In the genomic region with DNA sequence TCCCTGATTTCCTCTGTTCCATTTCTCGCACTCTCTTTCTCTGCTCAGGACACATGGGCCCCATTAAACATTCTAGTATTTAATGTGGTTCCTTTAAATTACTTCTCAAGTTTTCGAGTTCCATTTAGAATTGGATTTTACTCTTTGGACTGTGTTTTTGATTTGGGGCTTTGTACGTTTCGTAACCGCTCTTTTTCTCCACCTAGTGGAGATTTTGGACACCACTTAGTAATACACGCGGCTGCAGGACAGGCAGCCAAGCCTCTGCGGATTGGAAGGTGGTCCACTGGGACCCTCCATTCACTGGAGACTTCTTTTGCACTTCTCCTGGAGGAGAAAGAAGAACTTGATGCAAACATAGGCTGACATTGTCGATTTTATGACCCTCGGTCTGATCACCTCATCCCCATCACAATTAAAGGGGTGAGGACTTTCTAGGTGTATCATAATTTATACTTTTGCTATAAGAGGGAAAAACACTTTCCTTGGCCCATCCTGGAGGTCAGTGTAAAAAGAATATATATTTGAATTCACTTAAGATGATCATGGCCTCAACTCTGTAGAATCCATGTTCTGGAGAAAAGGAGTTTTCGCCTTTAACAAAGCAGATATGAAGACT, we compare ENCODE assay signal across 8 cellular contexts.
A peak's percentile ranks its signal among the peaks of the same experiment; 100 is the strongest.
DNase-seq lines count a peak whose midpoint lies in the region; ATAC-seq and TF ChIP-seq lines count a peak whose summit lies in the region.

No MANE protein-coding gene starts in this region.

- H3K36me3 ChIP-seq in CD4-positive, alpha-beta memory T cell (ENCODE audit: insufficient read depth, low read length) = no peaks in the 10 kb centered on the region
- H3K36me3 ChIP-seq in HAP-1 (replicated peaks) (no peaks in the 10 kb centered on the region), SJCRH30 (no peaks in the 10 kb centered on the region)

- peaks cover 46 to 48% of the 10 kb centered on the region in 2 donors for H3K27me3 Mint-ChIP-seq in CD4-positive, alpha-beta memory T cell
- peaks cover 9% of the 10 kb centered on the region for H3K27me3 Mint-ChIP-seq in neural crest cell (ENCODE audit: low read depth)

- POLR2A ChIA-PET in CD4-positive, alpha-beta memory T cell (lab: Charles Lee; ENCODE audit: partially characterized antibody) = no interaction called here

- intact Hi-C loops in CD4-positive, alpha-beta memory T cell (cut with micrococcal nuclease) = loop anchor here (1.0 kb wide), 3 partner anchors 25 to 101 kb away; no protein-coding TSS in a partner anchor

- no peaks in the 10 kb centered on the region for H3K9me3 Mint-ChIP-seq in CD4-positive, alpha-beta memory T cell
- H3K9me3 Mint-ChIP-seq in neural crest cell = no peaks in the 10 kb centered on the region

- ATAC-seq in GM21723 (IDR thresholded peaks at IDR 0.05; ENCODE audit: unreplicated experiment) = no peak

- H3K4me3 Mint-ChIP-seq in CD4-positive, alpha-beta memory T cell = peak overlapping the region; percentile 61 to 81 (median 75)
- peak overlapping the region; percentile 88 for H3K4me3 Mint-ChIP-seq in neural crest cell

- H3K4me1 ChIP-seq in CD4-positive, alpha-beta memory T cell (ENCODE audit: insufficient read depth, low read length) = peaks cover 39% of the 10 kb centered on the region
- H3K4me1 ChIP-seq in HAP-1 (peaks cover 4% of the 10 kb centered on the region), SJCRH30 (peaks cover 38% of the 10 kb centered on the region)

- H3K27ac ChIP-seq in CD4-positive, alpha-beta memory T cell (ENCODE audit: low read depth, low read length) = no peak overlapping the region
- peak overlapping the region; percentile 43 for H3K27ac ChIP-seq in SJCRH30

- H3K4me1 Mint-ChIP-seq in CD4-positive, alpha-beta memory T cell = peaks cover 17 to 21% (median 20%) of the 10 kb centered on the region in 4 donors
- H3K4me1 Mint-ChIP-seq in neural crest cell = peaks cover 7% of the 10 kb centered on the region

- in situ Hi-C loops in HAP-1 (cut with MboI; ENCODE audit: low sequenced_read_pairs) = no loop called here

- no peak overlapping the region for H3K27ac Mint-ChIP-seq in CD4-positive, alpha-beta memory T cell
- no peak overlapping the region for H3K27ac Mint-ChIP-seq in neural crest cell (ENCODE audit: unreplicated experiment)

- CTCF ChIA-PET in CD4-positive, alpha-beta memory T cell (lab: Charles Lee; ENCODE audit: partially characterized antibody) = interaction anchor here (1.1 kb wide), 1 partner anchor 37 kb away, joined by 7 read pairs; no protein-coding TSS in a partner anchor

- H3K36me3 Mint-ChIP-seq in CD4-positive, alpha-beta memory T cell = no peaks in the 10 kb centered on the region
- H3K36me3 Mint-ChIP-seq in neural crest cell (ENCODE audit: low read depth) = no peaks in the 10 kb centered on the region

- no peak overlapping the region for H3K4me3 ChIP-seq in CD4-positive, alpha-beta memory T cell (ENCODE audit: low read length in 2 of 2)
- no peak overlapping the region for H3K4me3 ChIP-seq in HAP-1
- H3K4me3 ChIP-seq in SJCRH30 = peak overlapping the region; percentile 46
- H3K4me3 ChIP-seq in fibroblast of mammary gland (ENCODE audit: control insufficient read depth, low read depth, low read length) = peak overlapping the region; percentile 19

- peak; percentile 63 for TF ChIP-seq CTCF in fibroblast of mammary gland (conservative IDR thresholded peaks at IDR 0.05; ENCODE audit: control insufficient read depth, insufficient read depth, low read depth, low read length)
- TF ChIP-seq CTCF in neural crest cell (conservative IDR thresholded peaks at IDR 0.05) = peak; percentile 78

- H3K9me3 ChIP-seq in CD4-positive, alpha-beta memory T cell (ENCODE audit: control insufficient read depth in 1 of 2, low read length in 2 of 2) = no peaks in the 10 kb centered on the region
- H3K9me3 ChIP-seq in HAP-1 (no peaks in the 10 kb centered on the region), SJCRH30 (replicated peaks) (no peaks in the 10 kb centered on the region)

- DNase-seq in CD4-positive, alpha-beta memory T cell = peak in 3 of 5 donors; percentile 8 to 15 (median 14)
- DNase-seq in HAP-1 (ENCODE audit: low spot score in 2 of 2) = peak; percentile 46 to 53
- DNase-seq in SJCRH30 = peak in 1 of 2 experiments; percentile 62
- peak; percentile 47 for DNase-seq in fibroblast of mammary gland (ENCODE audit: low read depth)
- DNase-seq in neural crest cell (ENCODE audit: low read depth, low spot score) = peak; percentile 11
- DNase-seq in activated CD4-positive, CD25-positive, alpha-beta regulatory T cell treated with anti-CD3 and anti-CD28 coated beads, Interleukin-2, amount 50 U/mL, for 72 hours = no peak
- DNase-seq in RKO (ENCODE audit: low spot score) = no peak

- peaks cover 25% of the 10 kb centered on the region for H3K27me3 ChIP-seq in CD4-positive, alpha-beta memory T cell (ENCODE audit: insufficient read depth, low read length)
- H3K27me3 ChIP-seq in HAP-1 (ENCODE audit: low read depth) (peaks cover 6% of the 10 kb centered on the region; the same call in 1 of the 2 replicates), SJCRH30 (no peaks in the 10 kb centered on the region)

Comparison
In these comparisons a context has a peak if more than half of its experiments do, and no peak if none do; other contexts are left out.
1. DNase-seq: peak in CD4-positive, alpha-beta memory T cell (3 of 5), HAP-1 (2 of 2), fibroblast of mammary gland (single experiment) and neural crest cell (single experiment); none in activated CD4-positive, CD25-positive, alpha-beta regulatory T cell treated with anti-CD3 and anti-CD28 coated beads, Interleukin-2, amount 50 U/mL, for 72 hours (single experiment) and RKO (single experiment).
2. H3K4me3 ChIP-seq: peak in SJCRH30 (single experiment) and fibroblast of mammary gland (single experiment); none in CD4-positive, alpha-beta memory T cell (0 of 2) and HAP-1 (single experiment).